In the genomic region with DNA sequence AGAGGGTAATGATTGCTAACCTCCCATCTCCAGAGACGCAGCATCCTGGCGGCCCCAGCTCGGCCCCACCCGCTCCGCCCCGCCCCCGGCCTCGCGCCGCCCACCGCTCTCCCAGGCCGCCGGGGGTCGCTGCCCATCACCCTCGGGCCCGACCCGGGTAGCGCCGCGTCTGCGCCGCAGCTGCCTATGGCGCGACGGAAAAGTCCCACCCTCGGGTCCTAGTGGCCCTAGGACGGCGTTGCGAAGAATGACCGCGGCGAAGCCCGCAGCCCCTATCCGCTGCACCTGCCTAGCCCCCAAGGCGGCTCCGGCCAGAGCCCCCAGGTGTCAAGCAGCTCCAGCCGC, we compare ENCODE assay signal across 8 cellular contexts. TPM values are rescaled to one million over a fixed set of nuclear protein-coding genes. Genes with fewer than 3 reads are reported as not detected.
DNase-seq lines count a peak whose midpoint lies in the region; ATAC-seq, FAIRE-seq and TF ChIP-seq lines count a peak whose summit lies in the region.

No MANE protein-coding gene starts in this region.

- peak overlapping the region; percentile 82 for H3K4me3 ChIP-seq in GM12864 (ENCODE audit: low read depth, low read length)
- peak overlapping the region; percentile 75 for H3K4me3 ChIP-seq in LNCaP clone FGC (ENCODE audit: low read depth, low read length)
- peak overlapping the region; percentile 87 for H3K4me3 ChIP-seq in GM12878
- peak overlapping the region; percentile 86 for H3K4me3 ChIP-seq in iPS-18a (ENCODE audit: low read length)

- peaks cover 36% of the 10 kb centered on the region for H3K4me1 Mint-ChIP-seq in T-helper 17 cell

- H3K9me3 ChIP-seq in T-helper 17 cell (ENCODE audit: control insufficient read depth, low read length, poor library complexity, severe bottlenecking) (no peaks in the 10 kb centered on the region), GM12878 (replicated peaks; ENCODE audit: control insufficient read depth, insufficient read depth, low read length) (no peaks in the 10 kb centered on the region), iPS-18a (ENCODE audit: control insufficient read depth, low read depth, low read length) (no peaks in the 10 kb centered on the region)

- no peaks in the 10 kb centered on the region for H3K27me3 Mint-ChIP-seq in T-helper 17 cell

- H3K4me3 Mint-ChIP-seq in T-helper 17 cell: peak overlapping the region; percentile 96

- peak; percentile 24; the same call in 1 of the 2 replicates for TF ChIP-seq POLR2A in GM12878 (IDR thresholded peaks at IDR 0.05; ENCODE audit: low read depth, low read length)

- FAIRE-seq in GM12878 (lab: Jason Lieb, UNC): no peak

- H3K27ac ChIP-seq in GM12878 (ENCODE audit: control insufficient read depth, insufficient read depth) (peak overlapping the region; percentile 99), iPS-18a (ENCODE audit: low read length) (peak overlapping the region; percentile 82)

- intact Hi-C loops in GM12878 (cut with micrococcal nuclease; ENCODE audit: unreplicated experiment): no loop called here

- no TSS peak for BruUV-seq in GM12878 (replicated peaks; lab: Mats Ljungman, UMichigan)

- H3K4me1 ChIP-seq in GM12878 (ENCODE audit: control insufficient read depth, insufficient read depth, low read length) (peaks cover 7% of the 10 kb centered on the region), iPS-18a (ENCODE audit: control insufficient read depth, low read depth, low read length) (no peaks in the 10 kb centered on the region)

- DNase-seq in GM12864 (ENCODE audit: low read depth) (no peak), GOT3 (lab: John Stamatoyannopoulos, UW) (peak; percentile 28), LNCaP clone FGC (ENCODE audit: low read depth) (no peak), T-helper 17 cell (peak; percentile 61 to 72 (median 70)), GM12878 (ENCODE audit: low read depth, low spot score) (no peak), NCI-H1048 (lab: John Stamatoyannopoulos, UW) (no peak)
- peak; percentile 51 to 52 for DNase-seq in stimulated activated CD4-positive, alpha-beta T cell treated with anti-CD3 and anti-CD28 coated beads, Interleukin-15, amount 100 ng/mL, for 1 hour (ENCODE audit: low read depth in 1 of 2, low spot score in 1 of 2)

- peaks cover 70% of the 10 kb centered on the region for H3K79me2 ChIP-seq in GM12878 (ENCODE audit: control insufficient read depth, insufficient read depth, low read length)

- peak overlapping the region; percentile 64 for H2AFZ ChIP-seq in GM12878 (ENCODE audit: control insufficient read depth, low read depth, low read length)

- RAD21 ChIA-PET in GM12878 (lab: Charles Lee; ENCODE audit: unreplicated experiment): interaction anchor here (1.3 to 1.9 kb wide), 5 partner anchors 36 to 95 kb away, joined by 4 to 8 read pairs (median 4); a partner anchor contains a TSS

- in situ Hi-C loops in GM12878 (cut with MboI): no loop called here

- TF ChIP-seq CTCF in GM12864 (IDR thresholded peaks at IDR 0.05; ENCODE audit: low read depth, low read length, missing control alignments): peak; percentile 22
- TF ChIP-seq CTCF in LNCaP clone FGC (IDR thresholded peaks at IDR 0.05; ENCODE audit: control insufficient read depth, extremely low read depth, insufficient read depth): peak; percentile 35; the same call in 1 of the 2 replicates
- TF ChIP-seq CTCF in GM12878 (IDR thresholded peaks at IDR 0.05 in 2 of 3, conservative IDR thresholded peaks at IDR 0.05 in 1 of 3; ENCODE audit: control insufficient read depth in 2 of 3, extremely low read depth in 1 of 3, insufficient read depth in 1 of 3, low read depth in 3 of 3, low read length in 3 of 3): peak in 2 of 3 experiments; percentile 14 to 17; a peak in 2 of 6 replicates

- H3K9ac ChIP-seq in GM12878 (ENCODE audit: control insufficient read depth, insufficient read depth, low read length) (peak overlapping the region; percentile 99), iPS-18a (ENCODE audit: low read length) (peak overlapping the region; percentile 98)

- no peaks in the 10 kb centered on the region for H3K27me3 ChIP-seq in GM12878 (replicated peaks in 1 of 2; ENCODE audit: control insufficient read depth in 2 of 2, insufficient read depth in 2 of 2, low read length in 1 of 2)
- no peaks in the 10 kb centered on the region for H3K27me3 ChIP-seq in iPS-18a (ENCODE audit: control insufficient read depth, insufficient read depth, low read length)

- ATAC-seq in T-helper 17 cell (peak; percentile 56), GM12878 (peak; percentile 85)

- SMC1A ChIA-PET in GM12878 (lab: Charles Lee; ENCODE audit: uncharacterized antibody, unreplicated experiment): interaction anchor here (1.0 to 1.7 kb wide), 5 partner anchors 10 to 96 kb away, joined by 3 to 7 read pairs (median 3); a partner anchor contains a TSS

- peak overlapping the region; percentile 92 for H3K4me2 ChIP-seq in GM12878 (ENCODE audit: control insufficient read depth, insufficient read depth)

- WGBS in GM12878 (ENCODE audit: insufficient coverage, insufficient replicate concordance, low lambda C conversion rate, missing lambda C conversion rate): 0% methylated on average over 19 of the region's 37 CpGs

- H3K27ac Mint-ChIP-seq in T-helper 17 cell: peak overlapping the region; percentile 98

- no peak for TF ChIP-seq RAD21 in GM12878 (IDR thresholded peaks at IDR 0.05; ENCODE audit: insufficient read depth, low read depth, low read length)

- H3K36me3 ChIP-seq in GM12878 (ENCODE audit: control insufficient read depth in 2 of 2, insufficient read depth in 2 of 2, low read length in 1 of 2) (peaks cover 2 to 33% of the 10 kb centered on the region in 2 experiments; a peak in 3 of 4 replicates), iPS-18a (ENCODE audit: control insufficient read depth, low read depth, low read length) (peaks cover 43% of the 10 kb centered on the region)

- POLR2A ChIA-PET in GM12878 (lab: Charles Lee): interaction anchor here (1.1 to 2.3 kb wide), 8 partner anchors 12 to 95 kb away, joined by 3 to 16 read pairs (median 5); a partner anchor contains a TSS

- H4K20me1 ChIP-seq in GM12878 (ENCODE audit: control insufficient read depth, insufficient read depth): peaks cover 4% of the 10 kb centered on the region; the same call in 1 of the 2 replicates

- CTCF ChIA-PET in GM12878 (lab: Yijun Ruan, JAX): interaction anchor here (0.8 to 4.4 kb wide), 8 partner anchors 11 to 93 kb away, joined by 3 to 19 read pairs (median 6); a partner anchor contains a TSS

- no peak for TF ChIP-seq EP300 in GM12878 (IDR thresholded peaks at IDR 0.05; ENCODE audit: borderline replicate concordance in 1 of 2, control insufficient read depth in 1 of 2, low read depth in 2 of 2, low read length in 2 of 2)

- no peaks in the 10 kb centered on the region for H3K36me3 Mint-ChIP-seq in T-helper 17 cell (ENCODE audit: low read depth)

RNA-seq across cellular contexts. Expression of a gene that starts 0.5 kb away (rescaled TPM):
- 100 to 1,000 TPM in 1 of 2 donors, 10 to 100 TPM in 1; 94.7 to 104 TPM for total RNA-seq in T-helper 17 cell
- 149 and 155 TPM in 2 replicates for total RNA-seq in GM12878 (2013; cell fraction: nucleolus; rRNA removed)
- 31.8 TPM in 2 replicates for total RNA-seq in GM12878 (2014; rRNA removed)
- 41.9 and 42.4 TPM in 2 replicates for total RNA-seq in GM12878 (2014; rRNA removed; fragmentation: Illumina TruSeq; extraction: Trizol)
- 80.2 and 89.0 TPM in 2 replicates for total RNA-seq in GM12878 (2021)
- 40.8 TPM for polyA plus RNA-seq in GM12878 (2011; ENCODE audit: low read depth)
- 37.9 and 61.6 TPM in 2 replicates for polyA plus RNA-seq in GM12878 (2011; rRNA removed)
- polyA plus RNA-seq in GM12878 (2011; cell fraction: cytosol; rRNA removed): 63.8 TPM in 2 replicates
- 174 and 211 TPM in 2 replicates for polyA plus RNA-seq in GM12878 (2011; cell fraction: nucleus; rRNA removed)
- polyA plus RNA-seq in GM12878 (2012): 54.7 and 57.2 TPM in 2 replicates
- polyA plus RNA-seq in GM12878 (2014; fragmentation: Illumina TruSeq; extraction: Trizol): 93.1 and 107 TPM in 2 replicates
- 10 to 100 TPM; 14.9 to 21.9 TPM for polyA plus RNA-seq in GM12878 (2014; fragmentation: Nextera tagmentation; extraction: Ambion mirVana)
- 65.9 and 66.8 TPM in 2 replicates for polyA plus RNA-seq in GM12878 (2014; rRNA removed)
- polyA plus RNA-seq in GM12878 (2016; fragmentation: Nextera tagmentation; extraction: Ambion mirVana): 10 to 100 TPM; 60.3 to 67.0 TPM
- 52.6 and 53.3 TPM in 2 replicates for polyA minus RNA-seq in GM12878 (2011; rRNA and poly(A)+ RNA removed)
- 38.6 and 42.8 TPM in 2 replicates for polyA minus RNA-seq in GM12878 (2011; cell fraction: cytosol; rRNA and poly(A)+ RNA removed)
- polyA minus RNA-seq in GM12878 (2011; cell fraction: nucleus; rRNA and poly(A)+ RNA removed): 34.1 and 55.6 TPM in 2 replicates

RNA-seq across cellular contexts. Expression of a gene that starts 0.6 kb away (rescaled TPM):
- total RNA-seq in T-helper 17 cell (10 to 100 TPM; 31.1 to 32.7 TPM), GM12878 (2014; rRNA removed) (64.9 and 66.8 TPM in 2 replicates), GM12878 (2014; rRNA removed; fragmentation: Illumina TruSeq; extraction: Trizol) (30.6 and 32.5 TPM in 2 replicates), GM12878 (2021) (42.5 and 42.6 TPM in 2 replicates)
- total RNA-seq in GM12878 (2013; cell fraction: nucleolus; rRNA removed): 103 and 139 TPM in 2 replicates
- 46.6 TPM for polyA plus RNA-seq in GM12878 (2011; ENCODE audit: low read depth)
- polyA plus RNA-seq in GM12878 (2011; rRNA removed) (76.0 and 92.1 TPM in 2 replicates), GM12878 (2014; fragmentation: Illumina TruSeq; extraction: Trizol) (38.0 and 52.2 TPM in 2 replicates), GM12878 (2014; fragmentation: Nextera tagmentation; extraction: Ambion mirVana) (100 to 1,000 TPM; 155 to 160 TPM), GM12878 (2014; rRNA removed) (70.2 and 72.0 TPM in 2 replicates), GM12878 (2016; fragmentation: Nextera tagmentation; extraction: Ambion mirVana) (10 to 100 TPM; 86.4 to 93.5 TPM)
- polyA plus RNA-seq in GM12878 (2011; cell fraction: cytosol; rRNA removed): 120 and 128 TPM in 2 replicates
- 47.5 and 49.8 TPM in 2 replicates for polyA plus RNA-seq in GM12878 (2011; cell fraction: nucleus; rRNA removed)
- 42.5 and 46.1 TPM in 2 replicates for polyA plus RNA-seq in GM12878 (2012)
- 89.0 and 101 TPM in 2 replicates for polyA minus RNA-seq in GM12878 (2011; rRNA and poly(A)+ RNA removed)
- 17.9 and 42.6 TPM in 2 replicates for polyA minus RNA-seq in GM12878 (2011; cell fraction: cytosol; rRNA and poly(A)+ RNA removed)
- 45.3 and 79.5 TPM in 2 replicates for polyA minus RNA-seq in GM12878 (2011; cell fraction: nucleus; rRNA and poly(A)+ RNA removed)

RNA-seq across cellular contexts. Expression of a gene that starts 36.9 kb away (rescaled TPM):
- total RNA-seq in T-helper 17 cell (1 to 10 TPM; 5.1 to 5.9 TPM), GM12878 (2014; rRNA removed) (10.2 and 11.3 TPM in 2 replicates), GM12878 (2014; rRNA removed; fragmentation: Illumina TruSeq; extraction: Trizol) (9.3 and 10.2 TPM in 2 replicates), GM12878 (2021) (6.4 and 7.8 TPM in 2 replicates)
- 9.8 and 11.8 TPM in 2 replicates for total RNA-seq in GM12878 (2013; cell fraction: nucleolus; rRNA removed)
- polyA plus RNA-seq in GM12878 (2011; ENCODE audit: low read depth): 15.9 TPM
- polyA plus RNA-seq in GM12878 (2011; rRNA removed) (32.1 and 40.2 TPM in 2 replicates), GM12878 (2014; fragmentation: Illumina TruSeq; extraction: Trizol) (17.3 and 20.4 TPM in 2 replicates), GM12878 (2014; fragmentation: Nextera tagmentation; extraction: Ambion mirVana) (10 to 100 TPM; 25.6 to 40.7 TPM), GM12878 (2014; rRNA removed) (16.0 and 19.1 TPM in 2 replicates), GM12878 (2016; fragmentation: Nextera tagmentation; extraction: Ambion mirVana) (10 to 100 TPM; 21.1 to 24.7 TPM)
- 39.1 and 47.3 TPM in 2 replicates for polyA plus RNA-seq in GM12878 (2011; cell fraction: cytosol; rRNA removed)
- 16.9 and 21.4 TPM in 2 replicates for polyA plus RNA-seq in GM12878 (2011; cell fraction: nucleus; rRNA removed)
- polyA plus RNA-seq in GM12878 (2012): 13.2 and 14.2 TPM in 2 replicates
- polyA minus RNA-seq in GM12878 (2011; rRNA and poly(A)+ RNA removed): 22.0 and 30.9 TPM in 2 replicates
- 2.4 and 2.8 TPM in 2 replicates for polyA minus RNA-seq in GM12878 (2011; cell fraction: cytosol; rRNA and poly(A)+ RNA removed)
- polyA minus RNA-seq in GM12878 (2011; cell fraction: nucleus; rRNA and poly(A)+ RNA removed): 5.8 and 6.6 TPM in 2 replicates

Comparison
In these comparisons a context has a peak if more than half of its experiments do, and no peak if none do; other contexts are left out.
1. DNase-seq: peak in GOT3 (single experiment), T-helper 17 cell (3 of 3) and stimulated activated CD4-positive, alpha-beta T cell treated with anti-CD3 and anti-CD28 coated beads, Interleukin-15, amount 100 ng/mL, for 1 hour (2 of 2); none in GM12864 (single experiment), LNCaP clone FGC (single experiment), GM12878 (single experiment) and NCI-H1048 (single experiment).
2. Peak in every context shown above with its lines, with median percentiles within 50 percentile points of each other: H3K4me3 ChIP-seq and CTCF ChIP-seq.